Comparison of ENCODE assay signal across 8 cellular contexts in genomic region chr2:64327510-64328414, GRCh38.
A peak's percentile ranks its signal among the peaks of the same experiment; 100 is the strongest.
DNase-seq lines count a peak whose midpoint lies in the region; ATAC-seq, FAIRE-seq and TF ChIP-seq lines count a peak whose summit lies in the region.

No MANE protein-coding gene starts in this region.

- POLR2A ChIA-PET in A549 (lab: Yijun Ruan, JAX) = interaction anchor here (0.6 to 1.1 kb wide), 3 partner anchors 184 to 278 kb away, joined by 3 to 4 read pairs (median 4); partner anchors contain the start of gene AFTPH
- POLR2A ChIA-PET in OCI-LY7 (lab: Charles Lee) = interaction anchor here (0.5 to 2.8 kb wide), 16 partner anchors 10 to 636 kb away, joined by 3 to 20 read pairs (median 3); partner anchors contain the start of gene SERTAD2

- DNase-seq in A549 (ENCODE audit: low read depth in 1 of 2, low spot score in 1 of 2) = peak in 1 of 2 experiments; percentile 40
- no peak for DNase-seq in GM12892 (ENCODE audit: insufficient read length)
- DNase-seq in OCI-LY7 (ENCODE audit: low spot score) = peak; percentile 74
- peak; percentile 23 to 40 (median 32) for DNase-seq in activated naive CD4-positive, alpha-beta T cell (lab: John Stamatoyannopoulos, UW)
- peak; percentile 31 for DNase-seq in glomerular visceral epithelial cell (ENCODE audit: extremely low spot score)
- DNase-seq in posterior cingulate gyrus = peak in 9 of 10 donors; percentile 53 to 95 (median 69)

- FAIRE-seq in A549 (lab: Jason Lieb, UNC) (no peak), GM12892 (lab: Jason Lieb, UNC) (peak; percentile 85)

- H4K20me1 ChIP-seq in OCI-LY7 (ENCODE audit: insufficient read depth, low read length) = no peaks in the 10 kb centered on the region

- H3K9me3 ChIP-seq in A549 = no peaks in the 10 kb centered on the region
- no peaks in the 10 kb centered on the region for H3K9me3 ChIP-seq in OCI-LY7 (ENCODE audit: low read length)

- TF ChIP-seq CTCF in A549 (IDR thresholded peaks at IDR 0.05) (peak; percentile 38; the same call in 2 of the 3 replicates), OCI-LY7 (conservative IDR thresholded peaks at IDR 0.05; ENCODE audit: low read length) (peak; percentile 76)

- no TSS peak for BruUV-seq in OCI-LY7 (replicated peaks; lab: Mats Ljungman, UMichigan)

- H3K36me3 ChIP-seq in OCI-LY7 (ENCODE audit: insufficient read depth, low read length) = no peaks in the 10 kb centered on the region

- H3K4me3 ChIP-seq in A549 = no peak overlapping the region
- H3K4me3 ChIP-seq in OCI-LY7 (ENCODE audit: low read depth, low read length, poor library complexity, severe bottlenecking) = peak overlapping the region; percentile 11

- H2AFZ ChIP-seq in OCI-LY7 (ENCODE audit: low read length) = peak overlapping the region; percentile 81

- CTCF ChIA-PET in A549 (lab: Yijun Ruan, JAX) (interaction anchor here (0.7 to 13.2 kb wide), 28 partner anchors 10 to 561 kb away, joined by 3 to 533 read pairs (median 4); partner anchors contain the start of gene AFTPH), OCI-LY7 (lab: Charles Lee; ENCODE audit: unreplicated experiment) (interaction anchor here (0.6 to 1.8 kb wide), 7 partner anchors 15 to 279 kb away, joined by 3 to 6 read pairs (median 3); no protein-coding TSS in a partner anchor)

- H3K27ac ChIP-seq in A549 (no peak overlapping the region), OCI-LY7 (ENCODE audit: low read depth, low read length, poor library complexity, severe bottlenecking) (no peak overlapping the region)

- ATAC-seq in A549 = peak; percentile 47 to 80; a peak in 5 of 6 replicates
- ATAC-seq in GM18909 (IDR thresholded peaks at IDR 0.05; ENCODE audit: poor library complexity, unreplicated experiment) = no peak
- ATAC-seq in GM18520 (IDR thresholded peaks at IDR 0.05; ENCODE audit: unreplicated experiment) = no peak

- intact Hi-C loops in OCI-LY7 (cut with micrococcal nuclease; ENCODE audit: unreplicated experiment) (loop anchor here (1.0 to 5.0 kb wide), 4 partner anchors 115 to 278 kb away; partner anchors contain the start of gene PELI1), posterior cingulate gyrus (cut with DNase I) (loop anchor here (1.0 to 10.0 kb wide), 3 partner anchors 185 to 633 kb away; partner anchors contain the start of gene PELI1)

- peak; percentile 68 to 75 for TF ChIP-seq RAD21 in A549 (conservative IDR thresholded peaks at IDR 0.05 in 1 of 2, IDR thresholded peaks at IDR 0.05 in 1 of 2)

- H3K9me2 ChIP-seq in OCI-LY7 (ENCODE audit: insufficient read depth, low read length) = no peaks in the 10 kb centered on the region

- 75% methylated on average over 16 of the region's 16 CpGs for WGBS in A549 (ENCODE audit: missing lambda C conversion rate)

- no peak for TF ChIP-seq EP300 in A549 (IDR thresholded peaks at IDR 0.05)

- no peaks in the 10 kb centered on the region for H3K79me2 ChIP-seq in OCI-LY7 (ENCODE audit: insufficient read depth, low read depth, low read length)

- TF ChIP-seq POLR2A in A549 (IDR thresholded peaks at IDR 0.05; ENCODE audit: low read length) (no peak), GM12892 (IDR thresholded peaks at IDR 0.05; ENCODE audit: low read depth, low read length) (0 out of 2 replicates have a peak, but pooled peaks have one; percentile 28)

- H3K4me1 ChIP-seq in A549 (peaks cover 12% of the 10 kb centered on the region), OCI-LY7 (ENCODE audit: insufficient read depth, low read length, poor library complexity, severe bottlenecking) (peaks cover 58% of the 10 kb centered on the region)

- peak overlapping the region; percentile 19; the same call in 2 of the 3 replicates for H3K4me2 ChIP-seq in A549
- peak overlapping the region; percentile 52 for H3K4me2 ChIP-seq in OCI-LY7 (ENCODE audit: low read length)

TF ChIP-seq in A549, 52 proteins besides CTCF, POLR2A, EP300 and RAD21:
- TF ChIP-seq, protein P1, sequence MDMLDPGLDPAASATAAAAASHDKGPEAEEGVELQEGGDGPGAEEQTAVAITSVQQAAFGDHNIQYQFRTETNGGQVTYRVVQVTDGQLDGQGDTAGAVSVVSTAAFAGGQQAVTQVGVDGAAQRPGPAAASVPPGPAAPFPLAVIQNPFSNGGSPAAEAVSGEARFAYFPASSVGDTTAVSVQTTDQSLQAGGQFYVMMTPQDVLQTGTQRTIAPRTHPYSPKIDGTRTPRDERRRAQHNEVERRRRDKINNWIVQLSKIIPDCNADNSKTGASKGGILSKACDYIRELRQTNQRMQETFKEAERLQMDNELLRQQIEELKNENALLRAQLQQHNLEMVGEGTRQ (IDR thresholded peaks at IDR 0.05) = no peak
- TF ChIP-seq SMC3 (IDR thresholded peaks at IDR 0.05) (peak; percentile 70), PHF8 (IDR thresholded peaks at IDR 0.05; ENCODE audit: borderline replicate concordance, low read depth) (no peak)
- TF ChIP-seq, protein P2, sequence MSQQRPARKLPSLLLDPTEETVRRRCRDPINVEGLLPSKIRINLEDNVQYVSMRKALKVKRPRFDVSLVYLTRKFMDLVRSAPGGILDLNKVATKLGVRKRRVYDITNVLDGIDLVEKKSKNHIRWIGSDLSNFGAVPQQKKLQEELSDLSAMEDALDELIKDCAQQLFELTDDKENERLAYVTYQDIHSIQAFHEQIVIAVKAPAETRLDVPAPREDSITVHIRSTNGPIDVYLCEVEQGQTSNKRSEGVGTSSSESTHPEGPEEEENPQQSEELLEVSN (IDR thresholded peaks at IDR 0.05; ENCODE audit: borderline replicate concordance, low read depth) = no peak
TF ChIP-seq in A549: peak in this region for 1.

Comparison
In these comparisons a context has a peak if more than half of its experiments do, and no peak if none do; other contexts are left out.
1. ATAC-seq: peak in A549 (2 of 2); none in GM18909 (single experiment) and GM18520 (single experiment).